Comparison of ENCODE assay signal across 26 cellular contexts in the genomic region with DNA sequence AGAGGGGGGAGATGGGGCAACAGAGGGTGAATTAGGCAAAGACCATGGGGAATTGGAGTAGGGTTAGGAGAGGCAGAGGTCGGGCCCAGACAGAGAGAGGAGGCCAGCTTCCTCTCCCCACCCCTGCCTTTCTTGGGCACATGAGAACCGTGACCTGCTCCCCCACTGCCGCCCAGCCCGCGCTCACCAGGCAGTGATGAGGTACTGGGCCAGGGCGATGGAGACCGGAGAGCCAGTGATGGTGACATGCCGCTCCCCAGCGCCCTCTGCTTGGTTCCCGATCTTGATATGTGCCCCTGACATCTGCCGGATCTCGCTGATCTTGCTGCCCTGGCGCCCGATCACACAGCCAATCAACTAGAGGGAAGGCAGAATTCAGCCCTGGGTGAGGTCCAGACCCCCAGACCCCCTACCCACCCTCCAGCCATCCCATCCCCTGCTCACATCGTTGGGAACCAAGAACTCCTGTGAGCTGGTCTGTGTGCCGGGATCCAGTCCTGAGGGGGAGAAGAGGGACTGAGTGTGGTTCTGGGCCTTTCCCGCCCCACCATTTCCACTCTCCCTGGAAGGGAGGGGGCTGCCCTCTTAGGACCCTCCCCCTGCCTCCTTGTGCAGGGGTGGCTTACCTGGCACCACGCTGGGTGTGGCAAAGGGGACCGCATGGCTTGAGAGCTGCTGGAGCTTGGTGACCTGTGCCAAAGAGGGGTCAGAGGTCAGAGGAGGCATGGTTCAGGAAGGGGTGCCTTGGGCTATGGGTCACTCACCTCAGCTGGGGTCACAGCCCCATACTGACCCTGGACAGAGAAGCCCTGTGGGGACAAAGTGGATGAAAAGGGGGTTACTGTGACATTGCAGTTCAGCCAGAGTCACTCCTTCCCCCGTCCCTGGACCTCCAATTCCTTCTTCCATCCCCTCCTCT. TPM values are rescaled to one million over a fixed set of nuclear protein-coding genes. Genes with fewer than 3 reads are reported as not detected.
"Had no signal": no experiment of that assay in that cellular context is flagged by ENCODE, and none has a peak within 500 bp of the region (broad histone marks: within the 10 kb centered on the region; RNA-seq: fewer than 3 reads in every experiment).

No MANE protein-coding gene starts in this region.

- H3K4me3 Mint-ChIP-seq: activated CD4-positive, alpha-beta T cell treated with anti-CD3 and anti-CD28 coated beads for 36 hours; activated CD8-positive, alpha-beta T cell treated with anti-CD3 and anti-CD28 coated beads for 36 hours; activated naive CD4-positive, alpha-beta T cell treated with anti-CD3 and anti-CD28 coated beads, Interleukin-2, amount 10 ng/mL, durations not matched to agents 7 days and 5 days; activated naive CD8-positive, alpha-beta T cell treated with anti-CD3 and anti-CD28 coated beads for 36 hours; activated T-cell treated with anti-CD3 and anti-CD28 coated beads, Interleukin-2, amount 50 U/mL, for 72 hours had no signal

- H3K4me3 ChIP-seq: cardiac muscle cell, Peyer's patch, SK-N-MC had no signal

- H3K36me3 Mint-ChIP-seq: activated naive CD4-positive, alpha-beta T cell treated with anti-CD3 and anti-CD28 coated beads, Interleukin-2, amount 10 ng/mL, durations not matched to agents 7 days and 5 days; activated naive CD8-positive, alpha-beta T cell treated with anti-CD3 and anti-CD28 coated beads for 36 hours had no signal

- H3K36me3 ChIP-seq: cardiac muscle cell had no signal

- H3K27ac Mint-ChIP-seq: activated CD4-positive, alpha-beta T cell treated with anti-CD3 and anti-CD28 coated beads for 36 hours; activated CD8-positive, alpha-beta T cell treated with anti-CD3 and anti-CD28 coated beads for 36 hours; activated naive CD4-positive, alpha-beta T cell treated with anti-CD3 and anti-CD28 coated beads, Interleukin-2, amount 10 ng/mL, durations not matched to agents 7 days and 5 days; activated naive CD8-positive, alpha-beta T cell treated with anti-CD3 and anti-CD28 coated beads for 36 hours; activated T-cell treated with anti-CD3 and anti-CD28 coated beads, Interleukin-2, amount 50 U/mL, for 72 hours; activated T-helper 2 cell treated with anti-CD3 and anti-CD28 coated beads, Interferon-gamma antibody, Interleukin-2, Interleukin-4, amounts not matched to agents 10 μg/mL and 5 μg/mL and 100 μg/mL, durations not matched to agents 14 hours and 24 hours and 36 hours had no signal

- H3K27me3 ChIP-seq: brain microvascular endothelial cell, Peyer's patch had no signal

- ATAC-seq: activated CD4-positive, alpha-beta T cell treated with anti-CD3 and anti-CD28 coated beads for 36 hours; activated CD8-positive, alpha-beta T cell treated with anti-CD3 and anti-CD28 coated beads for 36 hours; activated T-cell treated with anti-CD3 and anti-CD28 coated beads, Interleukin-2, amount 50 U/mL, for 72 hours had no signal

- H3K9me3 Mint-ChIP-seq: activated CD8-positive, alpha-beta T cell treated with anti-CD3 and anti-CD28 coated beads for 36 hours; activated naive CD4-positive, alpha-beta T cell treated with anti-CD3 and anti-CD28 coated beads, Interleukin-2, amount 10 ng/mL, durations not matched to agents 7 days and 5 days; activated naive CD8-positive, alpha-beta T cell treated with anti-CD3 and anti-CD28 coated beads for 36 hours; activated T-cell treated with anti-CD3 and anti-CD28 coated beads, Interleukin-2, amount 50 U/mL, for 72 hours; activated T-helper 2 cell treated with anti-CD3 and anti-CD28 coated beads, Interferon-gamma antibody, Interleukin-2, Interleukin-4, amounts not matched to agents 10 μg/mL and 5 μg/mL and 100 μg/mL, durations not matched to agents 14 hours and 24 hours and 36 hours had no signal

- DNase-seq: activated CD4-positive, alpha-beta T cell treated with anti-CD3 and anti-CD28 coated beads for 36 hours; activated CD8-positive, alpha-beta memory T cell treated with anti-CD3 and anti-CD28 coated beads, Interleukin-2, amount 50 U/mL, for 4 hours; activated CD8-positive, alpha-beta T cell treated with anti-CD3 and anti-CD28 coated beads for 36 hours; activated gamma-delta T cell treated with Interleukin-2 at 50 U/mL for 16 hours; activated naive CD4-positive, alpha-beta T cell treated with anti-CD3 and anti-CD28 coated beads, Interleukin-2, amount 10 ng/mL, durations not matched to agents 7 days and 5 days; activated naive CD8-positive, alpha-beta T cell treated with anti-CD3 and anti-CD28 coated beads for 36 hours; activated T-cell treated with anti-CD3 and anti-CD28 coated beads, Interleukin-2, amount 50 U/mL, for 72 hours; brain microvascular endothelial cell; MM.1S; NCI-H1105; NCI-H1436; NCI-H1694 treated with DMSO at 0.1 percent for 48 hours; NCI-H2029 treated with DMSO at 0.1 percent for 48 hours; NCI-H345; NCI-H510A; NCI-H526 treated with DMSO at 0.1 percent for 48 hours; NCI-H82; OCI-M1; Peyer's patch; SIG-M5; T-helper 1 cell had no signal

- H3K4me1 Mint-ChIP-seq: activated naive CD8-positive, alpha-beta T cell treated with anti-CD3 and anti-CD28 coated beads for 36 hours had no signal

- H3K27ac ChIP-seq: brain microvascular endothelial cell, cardiac muscle cell, Peyer's patch, SK-N-MC, VCaP had no signal

RNA-seq across cellular contexts. Expression of a gene that starts 3.7 kb away (rescaled TPM):
- total RNA-seq: activated CD4-positive, alpha-beta T cell treated with anti-CD3 and anti-CD28 coated beads for 36 hours; activated CD8-positive, alpha-beta T cell treated with anti-CD3 and anti-CD28 coated beads for 36 hours; activated naive CD8-positive, alpha-beta T cell treated with anti-CD3 and anti-CD28 coated beads for 36 hours; activated T-helper 2 cell treated with anti-CD3 and anti-CD28 coated beads, Interferon-gamma antibody, Interleukin-2, Interleukin-4, amounts not matched to agents 10 μg/mL and 5 μg/mL and 100 μg/mL, durations not matched to agents 14 hours and 24 hours and 36 hours; Peyer's patch; T-helper 2 cell treated with Interferon-gamma antibody and Interleukin-4, amounts not matched to agents 100 ng/mL and 5 ng/mL, for 36 hours had no signal
